1 cellular context compared by ENCODE assay signal in genomic region chr17:42530952-42531454, GRCh38.
TF ChIP-seq lines count a peak whose summit lies in the region.

No MANE protein-coding gene starts in this region.

TF ChIP-seq in IMR-90, 13 proteins besides CTCF, POLR2A, EP300 and RAD21 (continued from another document):
- TF ChIP-seq MAFK (IDR thresholded peaks at IDR 0.05; ENCODE audit: low read depth, low read length) (no peak), CHD1 (IDR thresholded peaks at IDR 0.05; ENCODE audit: low read depth, low read length) (no peak), MAZ (IDR thresholded peaks at IDR 0.05; ENCODE audit: borderline replicate concordance, low read depth, low read length) (no peak), BHLHE40 (IDR thresholded peaks at IDR 0.05; ENCODE audit: low read depth, low read length) (no peak)
TF ChIP-seq in IMR-90: peak in this region for 0.
